Comparison of ENCODE assay signal across 28 cellular contexts in genomic region chr5:35898952-35899351, GRCh38. TPM values are rescaled to one million over a fixed set of nuclear protein-coding genes. Genes with fewer than 3 reads are reported as not detected.
DNase-seq lines count a peak whose midpoint lies in the region; ATAC-seq, FAIRE-seq and TF ChIP-seq lines count a peak whose summit lies in the region.
"Had no signal": no experiment of that assay in that cellular context is flagged by ENCODE, and none has a peak within 500 bp of the region (broad histone marks: within the 10 kb centered on the region; RNA-seq: fewer than 3 reads in every experiment).

No MANE protein-coding gene starts in this region.

- H3K4me1 ChIP-seq in BLaER1 treated with 17β-estradiol and CSF1 and Interleukin-3, amounts not matched to agents 10 nM and 100 nM: peaks cover 13 to 91% (median 66%) of the 10 kb centered on the region in 10 experiments
- H3K4me1 ChIP-seq in CD4-positive, alpha-beta memory T cell (ENCODE audit: insufficient read depth, low read length): peaks cover 42% of the 10 kb centered on the region
- peaks cover 3% of the 10 kb centered on the region for H3K4me1 ChIP-seq in IMR-90 (ENCODE audit: control insufficient read depth, insufficient read depth, low read length)
- no peaks in the 10 kb centered on the region for H3K4me1 ChIP-seq in astrocyte (ENCODE audit: insufficient read depth, low read length)
- H3K4me1 ChIP-seq: upper lobe of right lung had no signal

- H3K4me3 Mint-ChIP-seq in CD4-positive, alpha-beta memory T cell: no peak overlapping the region
- H3K4me3 Mint-ChIP-seq in astrocyte (ENCODE audit: unreplicated experiment): no peak overlapping the region
- H3K4me3 Mint-ChIP-seq: memory B cell; nephron; stimulated activated naive B cell treated with anti-CD40 and anti-IgM and Interleukin-4, amounts not matched to agents 10 μg/mL and 1 μg/mL and 100 μg/mL, for 72 hours had no signal

- peaks cover 22 to 47% (median 40%) of the 10 kb centered on the region in 4 donors for H3K4me1 Mint-ChIP-seq in CD4-positive, alpha-beta memory T cell
- peaks cover 10% of the 10 kb centered on the region for H3K4me1 Mint-ChIP-seq in astrocyte (ENCODE audit: low read depth, unreplicated experiment)
- H3K4me1 Mint-ChIP-seq: memory B cell, nephron had no signal

- CTCF ChIA-PET in CD4-positive, alpha-beta memory T cell (lab: Charles Lee; ENCODE audit: partially characterized antibody): interaction anchor here (1.0 to 1.5 kb wide), 2 partner anchors 26 to 28 kb away, joined by 3 to 4 read pairs; no protein-coding TSS in a partner anchor
- CTCF ChIA-PET in IMR-90 (lab: Yijun Ruan, JAX): no interaction called here

- H3K27ac ChIP-seq in BLaER1 treated with 17β-estradiol and CSF1 and Interleukin-3, amounts not matched to agents 10 nM and 100 nM: peak overlapping the region in 9 of 11 experiments; percentile 3 to 96 (median 88); a peak in 16 of 22 replicates
- no peak overlapping the region for H3K27ac ChIP-seq in CD4-positive, alpha-beta memory T cell (ENCODE audit: low read depth, low read length)
- H3K27ac ChIP-seq in IMR-90 (ENCODE audit: insufficient read depth, low read length) (no peak overlapping the region), astrocyte (ENCODE audit: low read depth, low read length) (no peak overlapping the region)
- H3K27ac ChIP-seq: PC-9, SK-N-MC, skin epidermis, upper lobe of right lung had no signal

- H2BK20ac ChIP-seq in IMR-90 (ENCODE audit: low read depth, low read length): no peak overlapping the region

- 96% methylated on average over 5 of the region's 6 CpGs; no CpG with 5 or more reads in 1 of the 2 experiments for WGBS in IMR-90 (ENCODE audit: extremely low coverage in 2 of 2, insufficient read length in 1 of 2), 2 experiments

- no peaks in the 10 kb centered on the region for H3K27me3 ChIP-seq in BLaER1 treated with 17β-estradiol and CSF1 and Interleukin-3, amounts not matched to agents 10 nM and 100 nM
- no peaks in the 10 kb centered on the region for H3K27me3 ChIP-seq in CD4-positive, alpha-beta memory T cell (ENCODE audit: insufficient read depth, low read length)
- H3K27me3 ChIP-seq in IMR-90 (ENCODE audit: control insufficient read depth, insufficient read depth, low read length): no peaks in the 10 kb centered on the region
- H3K27me3 ChIP-seq in astrocyte (ENCODE audit: insufficient read depth, low read length): no peaks in the 10 kb centered on the region
- H3K27me3 ChIP-seq: upper lobe of right lung had no signal

- no peaks in the 10 kb centered on the region for H3K27me3 Mint-ChIP-seq in CD4-positive, alpha-beta memory T cell
- no peaks in the 10 kb centered on the region for H3K27me3 Mint-ChIP-seq in astrocyte (ENCODE audit: low read depth, unreplicated experiment)
- H3K27me3 Mint-ChIP-seq: stimulated activated naive B cell treated with anti-CD40 and anti-IgM and Interleukin-4, amounts not matched to agents 10 μg/mL and 1 μg/mL and 100 μg/mL, for 72 hours; T-helper 17 cell had no signal

- H4K91ac ChIP-seq in IMR-90 (ENCODE audit: insufficient read depth, low read depth, low read length): no peak overlapping the region; the same call in 1 of the 2 replicates

- no peak for ATAC-seq in IMR-90 (ENCODE audit: low read depth)
- ATAC-seq in GM19328 (IDR thresholded peaks at IDR 0.05; ENCODE audit: unreplicated experiment): no peak
- ATAC-seq: left lobe of liver; stimulated activated naive B cell treated with anti-CD40 and anti-IgM and Interleukin-4, amounts not matched to agents 10 μg/mL and 1 μg/mL and 100 μg/mL, for 72 hours; T-helper 17 cell; upper lobe of right lung had no signal

- no peak overlapping the region for H4K8ac ChIP-seq in IMR-90 (ENCODE audit: low read depth in 2 of 2, low read length in 2 of 2)

- peak; percentile 64 for FAIRE-seq in astrocyte (lab: Jason Lieb, UNC)
- FAIRE-seq: TTC549 had no signal

- no peak for DNase-seq in CD4-positive, alpha-beta memory T cell
- DNase-seq in IMR-90: no peak
- DNase-seq in astrocyte (ENCODE audit: low read depth): no peak
- no peak for DNase-seq in dedifferentiated amniotic fluid mesenchymal stem cell (ENCODE audit: extremely low spot score)
- no peak for DNase-seq in 8988T
- DNase-seq: activated CD4-positive, alpha-beta T cell treated with anti-CD3 and anti-CD28 coated beads, Interleukin-2, amount 50 U/mL, for 4 hours; central memory CD4-positive, alpha-beta T cell; cortex of kidney; DMS 273 treated with DMSO at 0.1 percent for 48 hours; erythroblast; glutamatergic neuron; NCI-H1694; NCI-H526 treated with DMSO at 0.1 percent for 48 hours; NK-92 treated with Interleukin-12 subunit alpha and Interleukin-12 subunit beta, amount 100 ng/mL, for 24 hours; PC-9; stimulated activated naive B cell treated with anti-CD40 and anti-IgM and Interleukin-4, amounts not matched to agents 10 μg/mL and 1 μg/mL and 100 μg/mL, for 72 hours; T-helper 17 cell; upper lobe of right lung had no signal

- H4K5ac ChIP-seq in IMR-90 (ENCODE audit: low read depth, low read length): no peak overlapping the region

- dilution Hi-C loops in IMR-90 (cut with HindIII; ENCODE audit: low sequenced_read_pairs, unreplicated experiment): no loop called here

- H3K9me3 Mint-ChIP-seq in CD4-positive, alpha-beta memory T cell: peaks cover 0 to 4% (median 0%) of the 10 kb centered on the region in 8 donors
- no peaks in the 10 kb centered on the region for H3K9me3 Mint-ChIP-seq in astrocyte (ENCODE audit: unreplicated experiment)
- H3K9me3 Mint-ChIP-seq: memory B cell; nephron; stimulated activated naive B cell treated with anti-CD40 and anti-IgM and Interleukin-4, amounts not matched to agents 10 μg/mL and 1 μg/mL and 100 μg/mL, for 72 hours had no signal

- H3K18ac ChIP-seq in IMR-90 (ENCODE audit: low read depth, low read length): no peak overlapping the region

- H2AK9ac ChIP-seq in IMR-90 (replicated peaks; ENCODE audit: low read depth, low read length, poor library complexity): no peak overlapping the region

- H2AFZ ChIP-seq in IMR-90 (replicated peaks; ENCODE audit: low read length, poor library complexity) (peak overlapping the region; percentile 18), astrocyte (ENCODE audit: low read depth, low read length) (no peak overlapping the region)
- H2AFZ ChIP-seq: PC-9 had no signal

- H3K9ac ChIP-seq in BLaER1 treated with 17β-estradiol and CSF1 and Interleukin-3, amounts not matched to agents 10 nM and 100 nM: peak overlapping the region in 6 of 11 experiments; percentile 36 to 80 (median 64); a peak in 11 of 22 replicates
- no peak overlapping the region for H3K9ac ChIP-seq in IMR-90 (ENCODE audit: low read depth, low read length)
- no peak overlapping the region for H3K9ac ChIP-seq in astrocyte (ENCODE audit: low read length)

- H3K36me3 ChIP-seq in BLaER1 treated with 17β-estradiol and CSF1 and Interleukin-3, amounts not matched to agents 10 nM and 100 nM: peaks cover 0 to 14% (median 0%) of the 10 kb centered on the region in 11 experiments; a peak in 5 of 22 replicates
- no peaks in the 10 kb centered on the region for H3K36me3 ChIP-seq in CD4-positive, alpha-beta memory T cell (ENCODE audit: insufficient read depth, low read length)
- H3K36me3 ChIP-seq in IMR-90 (ENCODE audit: control insufficient read depth, insufficient read depth, low read length) (no peaks in the 10 kb centered on the region), astrocyte (ENCODE audit: insufficient read depth, low read length) (no peaks in the 10 kb centered on the region)
- H3K36me3 ChIP-seq: upper lobe of right lung had no signal

- no peaks in the 10 kb centered on the region for H3K79me2 ChIP-seq in astrocyte (ENCODE audit: insufficient read depth, low read length)

- TF ChIP-seq CTCF in IMR-90 (conservative IDR thresholded peaks at IDR 0.05; ENCODE audit: low read depth, low read length): no peak
- TF ChIP-seq CTCF in astrocyte (IDR thresholded peaks at IDR 0.05; ENCODE audit: insufficient read depth, low read depth, low read length): no peak

- no peaks in the 10 kb centered on the region for H3K9me1 ChIP-seq in IMR-90 (ENCODE audit: insufficient read depth, low read length)

- POLR2A ChIA-PET in CD4-positive, alpha-beta memory T cell (lab: Charles Lee; ENCODE audit: partially characterized antibody): interaction anchor here (1.4 to 3.4 kb wide), 3 partner anchors 14 to 42 kb away, joined by 5 to 50 read pairs (median 5); partner anchors contain the start of gene IL7R
- POLR2A ChIA-PET in IMR-90 (lab: Charles Lee; ENCODE audit: unreplicated experiment): no interaction called here

- H2BK120ac ChIP-seq in IMR-90 (ENCODE audit: low read depth, low read length): no peak overlapping the region; the same call in 1 of the 2 replicates

- no TSS peak for BruUV-seq in IMR-90 (replicated peaks; lab: Mats Ljungman, UMichigan)

- no peaks in the 10 kb centered on the region for H3K79me1 ChIP-seq in IMR-90 (ENCODE audit: low read depth in 1 of 2, low read length in 2 of 2)

- H2BK5ac ChIP-seq in IMR-90 (ENCODE audit: low read depth, low read length, poor library complexity, severe bottlenecking): no peak overlapping the region

- H3K4ac ChIP-seq in IMR-90 (ENCODE audit: low read depth, low read length): no peak overlapping the region

- peak overlapping the region in 9 of 11 experiments; percentile 52 to 88 (median 75); a peak in 17 of 22 replicates for H3K4me2 ChIP-seq in BLaER1 treated with 17β-estradiol and CSF1 and Interleukin-3, amounts not matched to agents 10 nM and 100 nM
- H3K4me2 ChIP-seq in IMR-90 (ENCODE audit: low read depth, low read length): no peak overlapping the region
- no peak overlapping the region for H3K4me2 ChIP-seq in astrocyte (ENCODE audit: low read length)
- H3K4me2 ChIP-seq: PC-9 had no signal

- H3K36me3 Mint-ChIP-seq in CD4-positive, alpha-beta memory T cell: no peaks in the 10 kb centered on the region
- no peaks in the 10 kb centered on the region for H3K36me3 Mint-ChIP-seq in astrocyte (ENCODE audit: low read depth, unreplicated experiment)
- H3K36me3 Mint-ChIP-seq: memory B cell; stimulated activated naive B cell treated with anti-CD40 and anti-IgM and Interleukin-4, amounts not matched to agents 10 μg/mL and 1 μg/mL and 100 μg/mL, for 72 hours had no signal

- peak overlapping the region in 6 of 7 donors; percentile 7 to 81 (median 54) for H3K27ac Mint-ChIP-seq in CD4-positive, alpha-beta memory T cell
- no peak overlapping the region for H3K27ac Mint-ChIP-seq in astrocyte (ENCODE audit: unreplicated experiment)
- H3K27ac Mint-ChIP-seq: memory B cell; nephron; stimulated activated naive B cell treated with anti-CD40 and anti-IgM and Interleukin-4, amounts not matched to agents 10 μg/mL and 1 μg/mL and 100 μg/mL, for 72 hours had no signal

- TF ChIP-seq POLR2A in IMR-90 (IDR thresholded peaks at IDR 0.05; ENCODE audit: low read depth, low read length): no peak

- no peak overlapping the region for H3K23ac ChIP-seq in IMR-90 (ENCODE audit: low read depth, low read length)

- in situ Hi-C loops in IMR-90 (cut with MboI; ENCODE audit: low sequenced_read_pairs): no loop called here

- H3K4me3 ChIP-seq in BLaER1 treated with 17β-estradiol and CSF1 and Interleukin-3, amounts not matched to agents 10 nM and 100 nM: no peak overlapping the region
- no peak overlapping the region for H3K4me3 ChIP-seq in CD4-positive, alpha-beta memory T cell (ENCODE audit: low read length in 2 of 2)
- H3K4me3 ChIP-seq in IMR-90 (ENCODE audit: insufficient read depth, low read depth, low read length) (no peak overlapping the region), astrocyte (ENCODE audit: insufficient read depth, low read depth, low read length) (no peak overlapping the region)
- H3K4me3 ChIP-seq: PC-9, SK-N-MC, skin epidermis, upper lobe of right lung had no signal

- no peak overlapping the region; the same call in 1 of the 2 replicates for H3K14ac ChIP-seq in IMR-90 (replicated peaks; ENCODE audit: low read depth, low read length)

- no peaks in the 10 kb centered on the region for H4K20me1 ChIP-seq in BLaER1 treated with 17β-estradiol and CSF1 and Interleukin-3, amounts not matched to agents 10 nM and 100 nM
- H4K20me1 ChIP-seq in IMR-90 (ENCODE audit: insufficient read depth, low read length) (no peaks in the 10 kb centered on the region), astrocyte (ENCODE audit: insufficient read depth, low read length) (no peaks in the 10 kb centered on the region)

- H3K56ac ChIP-seq in IMR-90 (ENCODE audit: extremely low read depth, insufficient read depth, low read length): no peak overlapping the region

- H2AK5ac ChIP-seq in IMR-90 (ENCODE audit: low read depth, low read length): no peak overlapping the region

- no peak for TF ChIP-seq RAD21 in IMR-90 (IDR thresholded peaks at IDR 0.05; ENCODE audit: low read length)

- intact Hi-C loops in CD4-positive, alpha-beta memory T cell (cut with micrococcal nuclease): no loop called here
- intact Hi-C loops in IMR-90 (cut with micrococcal nuclease): no loop called here

- no peak overlapping the region for H2BK15ac ChIP-seq in IMR-90 (ENCODE audit: low read depth, low read length)

- H3K9me3 ChIP-seq in BLaER1 treated with 17β-estradiol and CSF1 and Interleukin-3, amounts not matched to agents 10 nM and 100 nM (replicated peaks in 1 of 11): peaks cover 5 to 45% (median 32%) of the 10 kb centered on the region in 11 experiments
- H3K9me3 ChIP-seq in CD4-positive, alpha-beta memory T cell (ENCODE audit: control insufficient read depth in 1 of 2, low read length in 2 of 2): no peaks in the 10 kb centered on the region
- no peaks in the 10 kb centered on the region for H3K9me3 ChIP-seq in IMR-90 (ENCODE audit: control insufficient read depth, insufficient read depth, low read length)
- H3K9me3 ChIP-seq in astrocyte (ENCODE audit: insufficient read depth, low read depth, low read length): no peaks in the 10 kb centered on the region
- H3K9me3 ChIP-seq: upper lobe of right lung had no signal

RNA-seq across cellular contexts. Expression of gene CAPSL, which starts 39.5 kb away (rescaled TPM):
- not detected for total RNA-seq in CD4-positive, alpha-beta memory T cell
- polyA plus RNA-seq in CD4-positive, alpha-beta memory T cell: not detected
- total RNA-seq in IMR-90 (2012; rRNA removed) (not detected in 2 replicates), astrocyte (not detected in 2 replicates)
- polyA plus RNA-seq in IMR-90 (2012; rRNA removed): 0.09 TPM in 1 of 2 replicates, not detected in the other
- not detected in 2 replicates for polyA plus RNA-seq in IMR-90 (2012; cell fraction: cytosol; rRNA removed)
- not detected in 2 replicates for polyA plus RNA-seq in IMR-90 (2012; cell fraction: nucleus; rRNA removed; ENCODE audit: low replicate concordance)
- total RNA-seq: left lobe of liver, osteocyte, PC-9, renal cortical epithelial cell, T-helper 17 cell, upper lobe of right lung had no signal

RNA-seq across cellular contexts. Expression of gene IL7R, which starts 42.3 kb away (rescaled TPM):
- total RNA-seq in CD4-positive, alpha-beta memory T cell: 1,000 to 10,000 TPM; 2,390 to 2,440 TPM
- 1,000 to 10,000 TPM in 1 of 2 donors, 100 to 1,000 TPM in 1; 514 to 1,212 TPM for polyA plus RNA-seq in CD4-positive, alpha-beta memory T cell
- total RNA-seq in IMR-90 (2012; rRNA removed): 56.9 and 71.7 TPM in 2 replicates
- 39.0 and 40.7 TPM in 2 replicates for polyA plus RNA-seq in IMR-90 (2012; rRNA removed)
- 12.9 and 32.4 TPM in 2 replicates for polyA plus RNA-seq in IMR-90 (2012; cell fraction: cytosol; rRNA removed)
- polyA plus RNA-seq in IMR-90 (2012; cell fraction: nucleus; rRNA removed; ENCODE audit: low replicate concordance): 7.9 and 30.3 TPM in 2 replicates
- total RNA-seq in astrocyte: 5.6 and 10.8 TPM in 2 replicates

Comparison
In these comparisons a context has a peak if more than half of its experiments do, and no peak if none do; other contexts are left out.
1. H3K27ac ChIP-seq: peak in BLaER1 treated with 17β-estradiol and CSF1 and Interleukin-3, amounts not matched to agents 10 nM and 100 nM (9 of 11); none in CD4-positive, alpha-beta memory T cell (single experiment), IMR-90 (single experiment) and astrocyte (single experiment).
2. H3K4me2 ChIP-seq: peak in BLaER1 treated with 17β-estradiol and CSF1 and Interleukin-3, amounts not matched to agents 10 nM and 100 nM (9 of 11); none in IMR-90 (single experiment) and astrocyte (single experiment).
3. H3K9ac ChIP-seq: peak in BLaER1 treated with 17β-estradiol and CSF1 and Interleukin-3, amounts not matched to agents 10 nM and 100 nM (6 of 11); none in IMR-90 (single experiment) and astrocyte (single experiment).
4. RNA of gene IL7R, which starts 42.3 kb away (total RNA-seq): 2,390 to 2,440 TPM in CD4-positive, alpha-beta memory T cell; 56.9 to 71.7 TPM in IMR-90 and 5.6 to 10.8 TPM in astrocyte; every median in the first group is over 10 times any median in the second.